ENCODE assay signal across 8 cellular contexts in genomic region chr17:75457047-75457654, GRCh38. TPM values are rescaled to one million over a fixed set of nuclear protein-coding genes. Genes with fewer than 3 reads are reported as not detected.
DNase-seq lines count a peak whose midpoint lies in the region; ATAC-seq lines count a peak whose summit lies in the region.

No MANE protein-coding gene starts in this region.

- peak; percentile 50 for DNase-seq in A172 (ENCODE audit: low spot score)
- DNase-seq in NCI-H774 (lab: John Stamatoyannopoulos, UW) = peak; percentile 31
- peak in 34 of 51 donors; percentile 11 to 76 (median 48) for DNase-seq in hypothalamus (lab: John Stamatoyannopoulos, UW)
- no peak for DNase-seq in SKM-1 treated with dmso at 0.1 percent for 144 hours (lab: John Stamatoyannopoulos, UW; ENCODE audit: unreplicated experiment)
- DNase-seq in NCI-H226 = no peak

- peak overlapping the region; percentile 99 for H3K9ac ChIP-seq in rectal smooth muscle tissue (ENCODE audit: low read length)

- H3K27me3 ChIP-seq in rectal smooth muscle tissue (ENCODE audit: control insufficient read depth, insufficient read depth, low read length) = no peaks in the 10 kb centered on the region

- H3K36me3 ChIP-seq in rectal smooth muscle tissue (ENCODE audit: control insufficient read depth, insufficient read depth, low read length) = no peaks in the 10 kb centered on the region

- peak overlapping the region; percentile 100 for H3K4me3 ChIP-seq in rectal smooth muscle tissue (ENCODE audit: low read length)

- peak; percentile 21 for ATAC-seq in GM18511 (IDR thresholded peaks at IDR 0.05; ENCODE audit: unreplicated experiment)

- peaks cover 14% of the 10 kb centered on the region for H3K4me1 ChIP-seq in rectal smooth muscle tissue (ENCODE audit: control insufficient read depth, insufficient read depth, low read length)

- peak overlapping the region; percentile 89 for H3K27ac ChIP-seq in angular gyrus (ENCODE audit: low read depth, low read length)
- H3K27ac ChIP-seq in rectal smooth muscle tissue (ENCODE audit: low read depth, low read length) = peak overlapping the region; percentile 88

RNA-seq across cellular contexts. Expression of gene TMEM94, which starts 0.7 kb away (rescaled TPM):
- 49.7 and 53.9 TPM in 2 replicates for total RNA-seq in A172 (2014; rRNA removed; shearing (Covaris generic))

RNA-seq across cellular contexts. Expression of gene GRB2, which starts 51.7 kb away (rescaled TPM):
- 116 and 123 TPM in 2 replicates for total RNA-seq in A172 (2014; rRNA removed; shearing (Covaris generic))

RNA-seq across cellular contexts. Expression of gene CASKIN2, which starts 58.2 kb away (rescaled TPM):
- 8.4 and 10.8 TPM in 2 replicates for total RNA-seq in A172 (2014; rRNA removed; shearing (Covaris generic))

RNA-seq across cellular contexts. Expression of gene TSEN54, which starts 59.2 kb away (rescaled TPM):
- total RNA-seq in A172 (2014; rRNA removed; shearing (Covaris generic)) = 43.9 and 48.6 TPM in 2 replicates

Comparison
In these comparisons a context has a peak if more than half of its experiments do, and no peak if none do; other contexts are left out.
1. DNase-seq: peak in A172 (single experiment), NCI-H774 (single experiment) and hypothalamus (34 of 51); none in SKM-1 treated with dmso at 0.1 percent for 144 hours (single experiment) and NCI-H226 (single experiment).